In genomic region chr18:48623468-48624220, GRCh38 we compare ENCODE assay signal across 11 cellular contexts.
DNase-seq lines count a peak whose midpoint lies in the region; TF ChIP-seq lines count a peak whose summit lies in the region.
"Had no signal": no experiment of that assay in that cellular context is flagged by ENCODE, and none has a peak within 500 bp of the region (broad histone marks: within the 10 kb centered on the region; RNA-seq: fewer than 3 reads in every experiment).

No MANE protein-coding gene starts in this region.

- no peaks in the 10 kb centered on the region for H3K27me3 Mint-ChIP-seq in T-helper 2 cell treated with Interferon-gamma antibody and Interleukin-4, amounts not matched to agents 5 μg/mL and 100 μg/mL, for 36 hours (ENCODE audit: low read depth)
- H3K27me3 Mint-ChIP-seq: activated CD8-positive, alpha-beta T cell treated with anti-CD3 and anti-CD28 coated beads for 36 hours had no signal

- no peak for TF ChIP-seq CTCF in AG04449 (IDR thresholded peaks at IDR 0.05; ENCODE audit: insufficient read depth, low read length, missing control alignments)
- no peak for TF ChIP-seq CTCF in coronary artery (IDR thresholded peaks at IDR 0.05)
- TF ChIP-seq CTCF in colonic mucosa (IDR thresholded peaks at IDR 0.05), result no peak

- H3K4me3 Mint-ChIP-seq in T-helper 2 cell treated with Interferon-gamma antibody and Interleukin-4, amounts not matched to agents 5 μg/mL and 100 μg/mL, for 36 hours, result no peak overlapping the region
- H3K4me3 Mint-ChIP-seq: activated CD8-positive, alpha-beta T cell treated with anti-CD3 and anti-CD28 coated beads for 36 hours had no signal

- no peaks in the 10 kb centered on the region for H3K36me3 Mint-ChIP-seq in T-helper 2 cell treated with Interferon-gamma antibody and Interleukin-4, amounts not matched to agents 5 μg/mL and 100 μg/mL, for 36 hours (ENCODE audit: low read depth)

- CTCF ChIA-PET in AG04449 (lab: Yijun Ruan, JAX), result no interaction called here

- H3K27ac ChIP-seq in coronary artery (peak overlapping the region; percentile 71 to 93), colonic mucosa (no peak overlapping the region)

- no peaks in the 10 kb centered on the region for H3K9me3 Mint-ChIP-seq in T-helper 2 cell treated with Interferon-gamma antibody and Interleukin-4, amounts not matched to agents 5 μg/mL and 100 μg/mL, for 36 hours
- H3K9me3 Mint-ChIP-seq: activated CD8-positive, alpha-beta T cell treated with anti-CD3 and anti-CD28 coated beads for 36 hours had no signal

- H3K36me3 ChIP-seq in MG63 (peaks cover 17% of the 10 kb centered on the region), colonic mucosa (no peaks in the 10 kb centered on the region)
- H3K36me3 ChIP-seq: BE2C had no signal

- no peaks in the 10 kb centered on the region for H3K9me3 ChIP-seq in MG63
- H3K9me3 ChIP-seq in colonic mucosa, result no peaks in the 10 kb centered on the region
- H3K9me3 ChIP-seq: adrenal gland, BE2C had no signal

- POLR2A ChIA-PET in AG04449 (lab: Yijun Ruan, JAX), result interaction anchor here (0.6 to 2.5 kb wide), 5 partner anchors 17 to 85 kb away, joined by 3 to 8 read pairs (median 5); no protein-coding TSS in a partner anchor

- no peak overlapping the region for H3K27ac Mint-ChIP-seq in T-helper 2 cell treated with Interferon-gamma antibody and Interleukin-4, amounts not matched to agents 5 μg/mL and 100 μg/mL, for 36 hours
- H3K27ac Mint-ChIP-seq: activated CD8-positive, alpha-beta T cell treated with anti-CD3 and anti-CD28 coated beads for 36 hours had no signal

- intact Hi-C loops in colonic mucosa (cut with DNase I), result no loop called here

- H3K4me1 Mint-ChIP-seq in T-helper 2 cell treated with Interferon-gamma antibody and Interleukin-4, amounts not matched to agents 5 μg/mL and 100 μg/mL, for 36 hours (ENCODE audit: low read depth), result no peaks in the 10 kb centered on the region

- H3K9ac ChIP-seq in colonic mucosa (ENCODE audit: low read depth in 2 of 2, low read length in 2 of 2), result no peak overlapping the region

- DNase-seq in AG04449 (ENCODE audit: low read depth, low spot score), result peak; percentile 82
- peak; percentile 87 for DNase-seq in LHCN-M2 (ENCODE audit: low read depth)
- DNase-seq in coronary artery (ENCODE audit: low spot score), result no peak
- DNase-seq in myocyte (ENCODE audit: low read depth), result peak; percentile 65
- no peak for DNase-seq in activated CD4-positive, alpha-beta T cell treated with anti-CD3 and anti-CD28 coated beads, Interleukin-2, amount 50 U/mL, for 4 hours
- DNase-seq in T-helper 2 cell treated with Interferon-gamma antibody and Interleukin-4, amounts not matched to agents 5 μg/mL and 100 μg/mL, for 36 hours (ENCODE audit: low spot score), result no peak
- DNase-seq in MG63, result no peak
- no peak for DNase-seq in colonic mucosa
- DNase-seq: activated CD8-positive, alpha-beta T cell treated with anti-CD3 and anti-CD28 coated beads for 36 hours; adrenal gland; BE2C had no signal

- H3K4me1 ChIP-seq in colonic mucosa, result no peaks in the 10 kb centered on the region
- H3K4me1 ChIP-seq: BE2C had no signal

- no peaks in the 10 kb centered on the region for H3K27me3 ChIP-seq in MG63
- H3K27me3 ChIP-seq in colonic mucosa, result no peaks in the 10 kb centered on the region
- H3K27me3 ChIP-seq: adrenal gland, BE2C had no signal

- no peak overlapping the region for H3K4me3 ChIP-seq in AG04449 (ENCODE audit: low read depth, low read length)
- no peak overlapping the region for H3K4me3 ChIP-seq in coronary artery
- no peak overlapping the region for H3K4me3 ChIP-seq in MG63
- H3K4me3 ChIP-seq in colonic mucosa, result no peak overlapping the region
- H3K4me3 ChIP-seq: adrenal gland had no signal

Comparison
In these comparisons a context has a peak if more than half of its experiments do, and no peak if none do; other contexts are left out.
1. DNase-seq: peak in AG04449 (single experiment), LHCN-M2 (single experiment) and myocyte (single experiment); none in coronary artery (single experiment), activated CD4-positive, alpha-beta T cell treated with anti-CD3 and anti-CD28 coated beads, Interleukin-2, amount 50 U/mL, for 4 hours (0 of 2), T-helper 2 cell treated with Interferon-gamma antibody and Interleukin-4, amounts not matched to agents 5 μg/mL and 100 μg/mL, for 36 hours (single experiment), MG63 (single experiment) and colonic mucosa (single experiment).